1 cellular context compared by ENCODE assay signal in genomic region chr6:169751242-169752073, GRCh38.
A peak's percentile ranks its signal among the peaks of the same experiment; 100 is the strongest.
TF ChIP-seq lines count a peak whose summit lies in the region.

DYNLT2 (minus strand) TSS chr6:169751572; CDS start chr6:169751458, 114 bp downstream.
ERMARD (plus strand) TSS chr6:169751622; CDS start chr6:169751658, 36 bp downstream.

TF ChIP-seq in HepG2, 621 proteins besides CTCF, POLR2A, EP300 and RAD21 (continued from another document and continues in another):
- peak; percentile 97 for TF ChIP-seq ASH2L (IDR thresholded peaks at IDR 0.05; ENCODE audit: insufficient read length, low read depth, low read length)
- peak; percentile 67; the same call in 1 of the 2 replicates for TF ChIP-seq ZNF570 (CRISPR knock-in tag; IDR thresholded peaks at IDR 0.05; ENCODE audit: borderline replicate concordance)
- TF ChIP-seq ZNF44 (CRISPR knock-in tag; IDR thresholded peaks at IDR 0.05): 0 out of 2 replicates have a peak, but pooled peaks have one; percentile 92
- no peak for TF ChIP-seq NPAS2 (CRISPR knock-in tag; IDR thresholded peaks at IDR 0.05; ENCODE audit: borderline replicate concordance)
- peak; percentile 100 for TF ChIP-seq KAT8 (CRISPR knock-in tag; IDR thresholded peaks at IDR 0.05)
- TF ChIP-seq BORCS8-MEF2B (CRISPR knock-in tag; IDR thresholded peaks at IDR 0.05): peak; percentile 93; the same call in 1 of the 2 replicates
- peak; percentile 91; the same call in 1 of the 2 replicates for TF ChIP-seq ZNF746 (CRISPR knock-in tag; IDR thresholded peaks at IDR 0.05)
- TF ChIP-seq NR3C1 (CRISPR knock-in tag; IDR thresholded peaks at IDR 0.05): no peak
- TF ChIP-seq ARID3A (IDR thresholded peaks at IDR 0.05; ENCODE audit: low read depth, low read length): peak; percentile 26; the same call in 1 of the 2 replicates
- TF ChIP-seq ZBTB20 (CRISPR knock-in tag; IDR thresholded peaks at IDR 0.05; ENCODE audit: borderline replicate concordance, low read depth): peak; percentile 89
- peak; percentile 89 for TF ChIP-seq MIXL1 (CRISPR knock-in tag; IDR thresholded peaks at IDR 0.05)
- TF ChIP-seq DNMT3B (CRISPR knock-in tag; conservative IDR thresholded peaks at IDR 0.05): no peak
- no peak for TF ChIP-seq PAWR (CRISPR knock-in tag; IDR thresholded peaks at IDR 0.05; ENCODE audit: borderline replicate concordance)
- TF ChIP-seq HNF1A (IDR thresholded peaks at IDR 0.05; ENCODE audit: low read depth): no peak; the same call in 1 of the 2 replicates
- TF ChIP-seq HNF1A (CRISPR knock-in tag; IDR thresholded peaks at IDR 0.05; ENCODE audit: borderline replicate concordance): peak; percentile 67; the same call in 1 of the 2 replicates
- peak; percentile 79; the same call in 1 of the 2 replicates for TF ChIP-seq PLSCR1 (CRISPR knock-in tag; IDR thresholded peaks at IDR 0.05; ENCODE audit: borderline replicate concordance)
- TF ChIP-seq ZNF121 (CRISPR knock-in tag; IDR thresholded peaks at IDR 0.05): peak; percentile 73
- TF ChIP-seq ZNF782 (CRISPR knock-in tag; IDR thresholded peaks at IDR 0.05; ENCODE audit: borderline replicate concordance): peak; percentile 89; the same call in 1 of the 2 replicates
- TF ChIP-seq ZNF788 (CRISPR knock-in tag; IDR thresholded peaks at IDR 0.05; ENCODE audit: borderline replicate concordance): peak; percentile 97
- peak; percentile 99 for TF ChIP-seq EED (CRISPR knock-in tag; IDR thresholded peaks at IDR 0.05)
- no peak for TF ChIP-seq CENPX (CRISPR knock-in tag; IDR thresholded peaks at IDR 0.05)
- peak; percentile 60; the same call in 1 of the 2 replicates for TF ChIP-seq FIP1L1 (IDR thresholded peaks at IDR 0.05; ENCODE audit: borderline replicate concordance, insufficient read depth, low read depth, low read length)
- TF ChIP-seq MXI1 (IDR thresholded peaks at IDR 0.05; ENCODE audit: borderline replicate concordance, low read depth, low read length): peak; percentile 95; the same call in 2 of the 3 replicates
- peak; percentile 88; the same call in 1 of the 2 replicates for TF ChIP-seq PCBP1 (IDR thresholded peaks at IDR 0.05; ENCODE audit: borderline replicate concordance, low read depth, low read length)
- peak; percentile 99 for TF ChIP-seq ARNT2 (CRISPR knock-in tag; IDR thresholded peaks at IDR 0.05; ENCODE audit: low read depth)
- TF ChIP-seq RAD51 (IDR thresholded peaks at IDR 0.05; ENCODE audit: borderline replicate concordance): no peak
- no peak for TF ChIP-seq ZNF557 (CRISPR knock-in tag; IDR thresholded peaks at IDR 0.05)
- TF ChIP-seq TRIM24 (CRISPR knock-in tag; IDR thresholded peaks at IDR 0.05): no peak
- TF ChIP-seq MED1 (CRISPR knock-in tag; IDR thresholded peaks at IDR 0.05): peak; percentile 96
- peak; percentile 99 for TF ChIP-seq ZNF567 (CRISPR knock-in tag; IDR thresholded peaks at IDR 0.05; ENCODE audit: borderline replicate concordance)
- peak; percentile 83; the same call in 1 of the 2 replicates for TF ChIP-seq ZNF513 (CRISPR knock-in tag; conservative IDR thresholded peaks at IDR 0.05)
- peak; percentile 83 for TF ChIP-seq ZNF768 (CRISPR knock-in tag; IDR thresholded peaks at IDR 0.05)
- peak; percentile 13; the same call in 1 of the 2 replicates for TF ChIP-seq RNF219 (CRISPR knock-in tag; IDR thresholded peaks at IDR 0.05)
- TF ChIP-seq CCAR2 (optimal IDR thresholded peaks at IDR 0.05; ENCODE audit: low read depth, low read length): no peak
- TF ChIP-seq ZNF451 (CRISPR knock-in tag; IDR thresholded peaks at IDR 0.05): peak; percentile 98; the same call in 1 of the 2 replicates
- peak; percentile 96 for TF ChIP-seq GMEB1 (CRISPR knock-in tag; IDR thresholded peaks at IDR 0.05; ENCODE audit: borderline replicate concordance)
- no peak; the same call in none of the 2 replicates for TF ChIP-seq TERF1 (CRISPR knock-in tag; IDR thresholded peaks at IDR 0.05)
- TF ChIP-seq ZNF713 (CRISPR knock-in tag; IDR thresholded peaks at IDR 0.05): peak; percentile 91
- TF ChIP-seq HHEX (CRISPR knock-in tag; IDR thresholded peaks at IDR 0.05): no peak
- TF ChIP-seq GZF1 (CRISPR knock-in tag; IDR thresholded peaks at IDR 0.05): peak; percentile 93
- peak; percentile 96 for TF ChIP-seq RNF2 (conservative IDR thresholded peaks at IDR 0.05; ENCODE audit: low read depth)
- no peak for TF ChIP-seq REST (IDR thresholded peaks at IDR 0.05; ENCODE audit: borderline replicate concordance in 1 of 2, low read depth in 1 of 2, low read length in 2 of 2)
- TF ChIP-seq HMGA1 (CRISPR knock-in tag; conservative IDR thresholded peaks at IDR 0.05): no peak
- TF ChIP-seq ZNF670 (CRISPR knock-in tag; IDR thresholded peaks at IDR 0.05; ENCODE audit: borderline replicate concordance): peak; percentile 82
- peak; percentile 92 for TF ChIP-seq ZBTB42 (CRISPR knock-in tag; IDR thresholded peaks at IDR 0.05)
- peak; percentile 94 for TF ChIP-seq NCOA1 (CRISPR knock-in tag; IDR thresholded peaks at IDR 0.05)
- TF ChIP-seq FOXJ3 (CRISPR knock-in tag; IDR thresholded peaks at IDR 0.05; ENCODE audit: borderline replicate concordance): peak; percentile 14; the same call in 1 of the 2 replicates
- TF ChIP-seq ZNF337 (CRISPR knock-in tag; IDR thresholded peaks at IDR 0.05; ENCODE audit: borderline replicate concordance, low read depth): peak; percentile 94; the same call in 1 of the 2 replicates
